Comparison of ENCODE assay signal across 2 cellular contexts in the genomic region with DNA sequence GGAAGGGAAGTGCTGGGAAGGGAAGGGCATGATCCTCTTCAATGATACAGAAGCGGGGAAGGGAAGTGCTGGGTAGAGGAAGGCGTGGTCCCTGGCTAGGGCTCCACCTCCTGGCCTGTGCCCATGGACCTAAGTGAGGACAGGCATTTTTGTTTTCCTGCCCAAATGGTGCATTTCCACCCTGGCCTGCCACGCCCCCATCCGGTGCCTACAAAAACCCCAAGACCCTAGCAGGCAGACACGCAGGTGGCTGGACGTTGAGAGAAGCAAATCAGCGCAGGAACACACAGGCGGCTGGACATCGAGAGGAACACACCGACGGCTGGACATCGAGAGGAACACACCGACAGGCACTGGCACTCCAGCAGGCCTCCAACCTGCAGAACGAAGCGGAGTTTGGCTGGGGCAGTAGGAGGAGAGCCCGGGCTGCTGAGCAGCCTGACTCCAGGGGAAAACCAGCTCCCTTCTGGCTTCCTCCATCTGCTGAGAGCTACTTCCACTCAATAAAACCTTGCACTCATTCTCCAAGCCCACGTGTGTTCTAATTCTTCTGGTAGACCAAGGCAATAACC.
TF ChIP-seq lines count a peak whose summit lies in the region.

No MANE protein-coding gene starts in this region.

TF ChIP-seq in GM23338, 12 proteins besides CTCF, POLR2A, EP300 and RAD21 (continued from another document):
- TF ChIP-seq EZH2phosphoT487 (IDR thresholded peaks at IDR 0.05; ENCODE audit: unreplicated experiment) = no peak
- TF ChIP-seq, protein P1, sequence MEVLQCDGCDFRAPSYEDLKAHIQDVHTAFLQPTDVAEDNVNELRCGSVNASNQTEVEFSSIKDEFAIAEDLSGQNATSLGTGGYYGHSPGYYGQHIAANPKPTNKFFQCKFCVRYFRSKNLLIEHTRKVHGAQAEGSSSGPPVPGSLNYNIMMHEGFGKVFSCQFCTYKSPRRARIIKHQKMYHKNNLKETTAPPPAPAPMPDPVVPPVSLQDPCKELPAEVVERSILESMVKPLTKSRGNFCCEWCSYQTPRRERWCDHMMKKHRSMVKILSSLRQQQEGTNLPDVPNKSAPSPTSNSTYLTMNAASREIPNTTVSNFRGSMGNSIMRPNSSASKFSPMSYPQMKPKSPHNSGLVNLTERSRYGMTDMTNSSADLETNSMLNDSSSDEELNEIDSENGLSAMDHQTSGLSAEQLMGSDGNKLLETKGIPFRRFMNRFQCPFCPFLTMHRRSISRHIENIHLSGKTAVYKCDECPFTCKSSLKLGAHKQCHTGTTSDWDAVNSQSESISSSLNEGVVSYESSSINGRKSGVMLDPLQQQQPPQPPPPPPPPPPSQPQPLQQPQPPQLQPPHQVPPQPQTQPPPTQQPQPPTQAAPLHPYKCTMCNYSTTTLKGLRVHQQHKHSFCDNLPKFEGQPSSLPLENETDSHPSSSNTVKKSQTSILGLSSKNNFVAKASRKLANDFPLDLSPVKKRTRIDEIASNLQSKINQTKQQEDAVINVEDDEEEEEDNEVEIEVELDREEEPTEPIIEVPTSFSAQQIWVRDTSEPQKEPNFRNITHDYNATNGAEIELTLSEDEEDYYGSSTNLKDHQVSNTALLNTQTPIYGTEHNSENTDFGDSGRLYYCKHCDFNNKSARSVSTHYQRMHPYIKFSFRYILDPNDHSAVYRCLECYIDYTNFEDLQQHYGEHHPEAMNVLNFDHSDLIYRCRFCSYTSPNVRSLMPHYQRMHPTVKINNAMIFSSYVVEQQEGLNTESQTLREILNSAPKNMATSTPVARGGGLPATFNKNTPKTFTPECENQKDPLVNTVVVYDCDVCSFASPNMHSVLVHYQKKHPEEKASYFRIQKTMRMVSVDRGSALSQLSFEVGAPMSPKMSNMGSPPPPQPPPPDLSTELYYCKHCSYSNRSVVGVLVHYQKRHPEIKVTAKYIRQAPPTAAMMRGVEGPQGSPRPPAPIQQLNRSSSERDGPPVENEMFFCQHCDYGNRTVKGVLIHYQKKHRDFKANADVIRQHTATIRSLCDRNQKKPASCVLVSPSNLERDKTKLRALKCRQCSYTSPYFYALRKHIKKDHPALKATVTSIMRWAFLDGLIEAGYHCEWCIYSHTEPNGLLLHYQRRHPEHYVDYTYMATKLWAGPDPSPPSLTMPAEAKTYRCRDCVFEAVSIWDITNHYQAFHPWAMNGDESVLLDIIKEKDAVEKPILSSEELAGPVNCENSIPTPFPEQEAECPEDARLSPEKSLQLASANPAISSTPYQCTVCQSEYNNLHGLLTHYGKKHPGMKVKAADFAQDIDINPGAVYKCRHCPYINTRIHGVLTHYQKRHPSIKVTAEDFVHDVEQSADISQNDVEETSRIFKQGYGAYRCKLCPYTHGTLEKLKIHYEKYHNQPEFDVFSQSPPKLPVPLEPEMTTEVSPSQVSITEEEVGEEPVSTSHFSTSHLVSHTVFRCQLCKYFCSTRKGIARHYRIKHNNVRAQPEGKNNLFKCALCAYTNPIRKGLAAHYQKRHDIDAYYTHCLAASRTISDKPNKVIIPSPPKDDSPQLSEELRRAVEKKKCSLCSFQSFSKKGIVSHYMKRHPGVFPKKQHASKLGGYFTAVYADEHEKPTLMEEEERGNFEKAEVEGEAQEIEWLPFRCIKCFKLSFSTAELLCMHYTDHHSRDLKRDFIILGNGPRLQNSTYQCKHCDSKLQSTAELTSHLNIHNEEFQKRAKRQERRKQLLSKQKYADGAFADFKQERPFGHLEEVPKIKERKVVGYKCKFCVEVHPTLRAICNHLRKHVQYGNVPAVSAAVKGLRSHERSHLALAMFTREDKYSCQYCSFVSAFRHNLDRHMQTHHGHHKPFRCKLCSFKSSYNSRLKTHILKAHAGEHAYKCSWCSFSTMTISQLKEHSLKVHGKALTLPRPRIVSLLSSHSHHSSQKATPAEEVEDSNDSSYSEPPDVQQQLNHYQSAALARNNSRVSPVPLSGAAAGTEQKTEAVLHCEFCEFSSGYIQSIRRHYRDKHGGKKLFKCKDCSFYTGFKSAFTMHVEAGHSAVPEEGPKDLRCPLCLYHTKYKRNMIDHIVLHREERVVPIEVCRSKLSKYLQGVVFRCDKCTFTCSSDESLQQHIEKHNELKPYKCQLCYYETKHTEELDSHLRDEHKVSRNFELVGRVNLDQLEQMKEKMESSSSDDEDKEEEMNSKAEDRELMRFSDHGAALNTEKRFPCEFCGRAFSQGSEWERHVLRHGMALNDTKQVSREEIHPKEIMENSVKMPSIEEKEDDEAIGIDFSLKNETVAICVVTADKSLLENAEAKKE (CRISPR knock-in tag; IDR thresholded peaks at IDR 0.05) = no peak

TF ChIP-seq in WTC11, 78 proteins besides CTCF, POLR2A, EP300 and RAD21 (continued from another document):
- TF ChIP-seq, protein P2, sequence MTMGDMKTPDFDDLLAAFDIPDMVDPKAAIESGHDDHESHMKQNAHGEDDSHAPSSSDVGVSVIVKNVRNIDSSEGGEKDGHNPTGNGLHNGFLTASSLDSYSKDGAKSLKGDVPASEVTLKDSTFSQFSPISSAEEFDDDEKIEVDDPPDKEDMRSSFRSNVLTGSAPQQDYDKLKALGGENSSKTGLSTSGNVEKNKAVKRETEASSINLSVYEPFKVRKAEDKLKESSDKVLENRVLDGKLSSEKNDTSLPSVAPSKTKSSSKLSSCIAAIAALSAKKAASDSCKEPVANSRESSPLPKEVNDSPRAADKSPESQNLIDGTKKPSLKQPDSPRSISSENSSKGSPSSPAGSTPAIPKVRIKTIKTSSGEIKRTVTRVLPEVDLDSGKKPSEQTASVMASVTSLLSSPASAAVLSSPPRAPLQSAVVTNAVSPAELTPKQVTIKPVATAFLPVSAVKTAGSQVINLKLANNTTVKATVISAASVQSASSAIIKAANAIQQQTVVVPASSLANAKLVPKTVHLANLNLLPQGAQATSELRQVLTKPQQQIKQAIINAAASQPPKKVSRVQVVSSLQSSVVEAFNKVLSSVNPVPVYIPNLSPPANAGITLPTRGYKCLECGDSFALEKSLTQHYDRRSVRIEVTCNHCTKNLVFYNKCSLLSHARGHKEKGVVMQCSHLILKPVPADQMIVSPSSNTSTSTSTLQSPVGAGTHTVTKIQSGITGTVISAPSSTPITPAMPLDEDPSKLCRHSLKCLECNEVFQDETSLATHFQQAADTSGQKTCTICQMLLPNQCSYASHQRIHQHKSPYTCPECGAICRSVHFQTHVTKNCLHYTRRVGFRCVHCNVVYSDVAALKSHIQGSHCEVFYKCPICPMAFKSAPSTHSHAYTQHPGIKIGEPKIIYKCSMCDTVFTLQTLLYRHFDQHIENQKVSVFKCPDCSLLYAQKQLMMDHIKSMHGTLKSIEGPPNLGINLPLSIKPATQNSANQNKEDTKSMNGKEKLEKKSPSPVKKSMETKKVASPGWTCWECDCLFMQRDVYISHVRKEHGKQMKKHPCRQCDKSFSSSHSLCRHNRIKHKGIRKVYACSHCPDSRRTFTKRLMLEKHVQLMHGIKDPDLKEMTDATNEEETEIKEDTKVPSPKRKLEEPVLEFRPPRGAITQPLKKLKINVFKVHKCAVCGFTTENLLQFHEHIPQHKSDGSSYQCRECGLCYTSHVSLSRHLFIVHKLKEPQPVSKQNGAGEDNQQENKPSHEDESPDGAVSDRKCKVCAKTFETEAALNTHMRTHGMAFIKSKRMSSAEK (CRISPR knock-in tag; IDR thresholded peaks at IDR 0.05; ENCODE audit: borderline replicate concordance) = no peak
TF ChIP-seq in WTC11: peak in this region for 1.
